Comparison of ENCODE assay signal across 8 cellular contexts in genomic region chr11:94876645-94877445, GRCh38.
DNase-seq lines count a peak whose midpoint lies in the region; ATAC-seq and TF ChIP-seq lines count a peak whose summit lies in the region.

No MANE protein-coding gene starts in this region.

- TF ChIP-seq CTCF in heart left ventricle (IDR thresholded peaks at IDR 0.05) (peak in 10 of 12 donors; percentile 15 to 58 (median 33)), progenitor cell of endocrine pancreas (IDR thresholded peaks at IDR 0.05; ENCODE audit: unreplicated experiment) (no peak)

- H3K27me3 ChIP-seq in heart left ventricle = no peaks in the 10 kb centered on the region

- peaks cover 0 to 81% (median 27%) of the 10 kb centered on the region in 9 donors for H3K36me3 ChIP-seq in heart left ventricle

- peak overlapping the region; percentile 17 to 80 (median 66) for H3K27ac ChIP-seq in heart left ventricle

- ATAC-seq in HG02885 (IDR thresholded peaks at IDR 0.05; ENCODE audit: poor library complexity, unreplicated experiment) = peak; percentile 99
- peak; percentile 100 for ATAC-seq in activated naive CD8-positive, alpha-beta T cell treated with anti-CD3 and anti-CD28 coated beads, Interleukin-2, amount 10 ng/mL, durations not matched to agents 7 days and 5 days (ENCODE audit: low read depth)
- peak; percentile 75 to 98 (median 92) for ATAC-seq in heart left ventricle

- H3K36me3 Mint-ChIP-seq in activated naive CD8-positive, alpha-beta T cell treated with anti-CD3 and anti-CD28 coated beads, Interleukin-2, amount 10 ng/mL, durations not matched to agents 7 days and 5 days = no peaks in the 10 kb centered on the region
- peaks cover 38% of the 10 kb centered on the region for H3K36me3 Mint-ChIP-seq in progenitor cell of endocrine pancreas (ENCODE audit: insufficient read depth)

- peak overlapping the region; percentile 65 for H3K4me3 Mint-ChIP-seq in activated naive CD8-positive, alpha-beta T cell treated with anti-CD3 and anti-CD28 coated beads, Interleukin-2, amount 10 ng/mL, durations not matched to agents 7 days and 5 days
- no peak overlapping the region for H3K4me3 Mint-ChIP-seq in progenitor cell of endocrine pancreas (ENCODE audit: low read depth)

- intact Hi-C loops in heart left ventricle (cut with DNase I) = loop anchor here in 3 of 10 donors (5.0 to 10.0 kb wide), 5 partner anchors 48 to 255 kb away; no protein-coding TSS in a partner anchor

- H3K4me3 ChIP-seq in heart left ventricle = no peak overlapping the region

- peak in 2 of 3 experiments; percentile 59 to 76 for DNase-seq in NCI-H1417 (lab: John Stamatoyannopoulos, UW)
- DNase-seq in NCI-H1417 treated with DMSO at 0.1 percent for 48 hours (lab: John Stamatoyannopoulos, UW) = no peak
- peak; percentile 59 for DNase-seq in activated naive CD8-positive, alpha-beta T cell treated with anti-CD3 and anti-CD28 coated beads, Interleukin-2, amount 10 ng/mL, durations not matched to agents 7 days and 5 days
- DNase-seq in heart left ventricle = peak; percentile 78 to 86 (median 83)
- peak; percentile 94 for DNase-seq in renal cortical epithelial cell (ENCODE audit: low read depth)
- DNase-seq in progenitor cell of endocrine pancreas (ENCODE audit: low spot score, unreplicated experiment) = no peak

- H3K9me3 Mint-ChIP-seq in activated naive CD8-positive, alpha-beta T cell treated with anti-CD3 and anti-CD28 coated beads, Interleukin-2, amount 10 ng/mL, durations not matched to agents 7 days and 5 days = no peaks in the 10 kb centered on the region
- H3K9me3 Mint-ChIP-seq in progenitor cell of endocrine pancreas (ENCODE audit: low read depth) = no peaks in the 10 kb centered on the region

- no peaks in the 10 kb centered on the region for H3K9me3 ChIP-seq in heart left ventricle

- peaks cover 0 to 23% (median 15%) of the 10 kb centered on the region in 12 donors for H3K4me1 ChIP-seq in heart left ventricle

- TF ChIP-seq POLR2A in heart left ventricle (IDR thresholded peaks at IDR 0.05) = no peak

- H3K27me3 Mint-ChIP-seq in activated naive CD8-positive, alpha-beta T cell treated with anti-CD3 and anti-CD28 coated beads, Interleukin-2, amount 10 ng/mL, durations not matched to agents 7 days and 5 days = peaks cover 2% of the 10 kb centered on the region
- H3K27me3 Mint-ChIP-seq in progenitor cell of endocrine pancreas = no peaks in the 10 kb centered on the region

- H3K4me1 Mint-ChIP-seq in activated naive CD8-positive, alpha-beta T cell treated with anti-CD3 and anti-CD28 coated beads, Interleukin-2, amount 10 ng/mL, durations not matched to agents 7 days and 5 days = peaks cover 12% of the 10 kb centered on the region
- no peaks in the 10 kb centered on the region for H3K4me1 Mint-ChIP-seq in progenitor cell of endocrine pancreas (ENCODE audit: low read depth)

- POLR2A ChIA-PET in activated naive CD8-positive, alpha-beta T cell treated with anti-CD3 and anti-CD28 coated beads, Interleukin-2, amount 10 ng/mL, durations not matched to agents 7 days and 5 days (lab: Charles Lee) = interaction anchor here (0.6 to 0.8 kb wide), 3 partner anchors 134 to 244 kb away, joined by 3 to 5 read pairs (median 5); no protein-coding TSS in a partner anchor

- peak overlapping the region; percentile 61 for H3K27ac Mint-ChIP-seq in activated naive CD8-positive, alpha-beta T cell treated with anti-CD3 and anti-CD28 coated beads, Interleukin-2, amount 10 ng/mL, durations not matched to agents 7 days and 5 days
- no peak overlapping the region for H3K27ac Mint-ChIP-seq in progenitor cell of endocrine pancreas

- 41 to 58% (median 45%) methylated on average over 11 to 12 of the region's 12 CpGs for WGBS in heart left ventricle, 4 donors

TF ChIP-seq in PFSK-1, 5 proteins besides CTCF, POLR2A, EP300 and RAD21:
- TF ChIP-seq FOXP2 (optimal IDR thresholded peaks at IDR 0.05; ENCODE audit: borderline replicate concordance, extremely low read depth, extremely low read length, insufficient read depth) = peak; percentile 26
- TF ChIP-seq POLR2AphosphoS5 (IDR thresholded peaks at IDR 0.05; ENCODE audit: low read depth, low read length) = no peak; the same call in 1 of the 2 replicates
- TF ChIP-seq SIN3A (IDR thresholded peaks at IDR 0.05; ENCODE audit: borderline replicate concordance, insufficient read depth, low read length) = peak; percentile 43; the same call in 1 of the 2 replicates
- 0 out of 2 replicates have a peak, but pooled peaks have one; percentile 32 for TF ChIP-seq TAF1 (IDR thresholded peaks at IDR 0.05; ENCODE audit: borderline replicate concordance, insufficient read depth, low read length)

Comparison
In these comparisons a context has a peak if more than half of its experiments do, and no peak if none do; other contexts are left out.
1. DNase-seq: peak in NCI-H1417 (2 of 3), activated naive CD8-positive, alpha-beta T cell treated with anti-CD3 and anti-CD28 coated beads, Interleukin-2, amount 10 ng/mL, durations not matched to agents 7 days and 5 days (single experiment), heart left ventricle (5 of 5) and renal cortical epithelial cell (single experiment); none in NCI-H1417 treated with DMSO at 0.1 percent for 48 hours (single experiment) and progenitor cell of endocrine pancreas (single experiment).
2. Peak in every context shown above with its lines, with median percentiles within 50 percentile points of each other: ATAC-seq.